In genomic region chr17:8745586-8746500, GRCh38 we compare ENCODE assay signal across 1 cellular context.
A peak's percentile ranks its signal among the peaks of the same experiment; 100 is the strongest.
TF ChIP-seq lines count a peak whose summit lies in the region.

No MANE protein-coding gene starts in this region.

TF ChIP-seq in H1, 55 proteins besides CTCF, POLR2A, EP300 and RAD21 (continued from another document):
- TF ChIP-seq SIN3A (conservative IDR thresholded peaks at IDR 0.05 in 1 of 2, IDR thresholded peaks at IDR 0.05 in 1 of 2; ENCODE audit: low read depth in 1 of 2, low read length in 2 of 2) (no peak), KDM4A (IDR thresholded peaks at IDR 0.05; ENCODE audit: low read depth, low read length, severe bottlenecking) (peak; percentile 50), EGR1 (IDR thresholded peaks at IDR 0.05; ENCODE audit: borderline replicate concordance, low read depth, low read length) (peak; percentile 81; the same call in 1 of the 2 replicates), MAX (IDR thresholded peaks at IDR 0.05) (0 out of 2 replicates have a peak, but pooled peaks have one; percentile 7), RBBP5 (IDR thresholded peaks at IDR 0.05; ENCODE audit: borderline replicate concordance, low read depth, low read length) (0 out of 2 replicates have a peak, but pooled peaks have one; percentile 38), RXRA (IDR thresholded peaks at IDR 0.05; ENCODE audit: insufficient read depth, low read depth, low read length) (no peak)
